8 cellular contexts compared by ENCODE assay signal in genomic region chr1:151762941-151763921, GRCh38. TPM values are rescaled to one million over a fixed set of nuclear protein-coding genes. Genes with fewer than 3 reads are reported as not detected.
A peak's percentile ranks its signal among the peaks of the same experiment; 100 is the strongest.
DNase-seq lines count a peak whose midpoint lies in the region; ATAC-seq, FAIRE-seq and TF ChIP-seq lines count a peak whose summit lies in the region.

MRPL9 (minus strand) TSS chr1:151763496; CDS start chr1:151763479, 17 bp downstream.

- peaks cover 16% of the 10 kb centered on the region for H3K36me3 Mint-ChIP-seq in astrocyte (ENCODE audit: low read depth, unreplicated experiment)

- no peaks in the 10 kb centered on the region for H3K9me3 Mint-ChIP-seq in astrocyte (ENCODE audit: unreplicated experiment)

- H2AFZ ChIP-seq in astrocyte (ENCODE audit: low read depth, low read length): peak within 1 kb of the TSS; percentile 92

- no peak for FAIRE-seq in astrocyte (lab: Jason Lieb, UNC)

- peak within 1 kb of the TSS; percentile 94 for H3K4me3 ChIP-seq in astrocyte (ENCODE audit: insufficient read depth, low read depth, low read length)
- peak within 1 kb of the TSS; percentile 89 to 90 for H3K4me3 ChIP-seq in uterus

- intact Hi-C loops in uterus (cut with DNase I; ENCODE audit: low total_unique reads): no loop called here

- peak in 1 of 2 donors; percentile 29 for TF ChIP-seq POLR2A in uterus (IDR thresholded peaks at IDR 0.05)

- H3K36me3 ChIP-seq in astrocyte (ENCODE audit: insufficient read depth, low read length) (peaks cover 26% of the 10 kb centered on the region), uterus (no peaks in the 10 kb centered on the region)

- peaks cover 22% of the 10 kb centered on the region for H3K79me2 ChIP-seq in astrocyte (ENCODE audit: insufficient read depth, low read length)

- H4K20me1 ChIP-seq in astrocyte (ENCODE audit: insufficient read depth, low read length): no peaks in the 10 kb centered on the region

- peak within 1 kb of the TSS; percentile 54 for H3K27ac Mint-ChIP-seq in astrocyte (ENCODE audit: unreplicated experiment)

- in situ Hi-C loops in GM13977 (cut with MboI; ENCODE audit: low pct_unique_long_range_greater_than_20kb, low sequenced_read_pairs, unreplicated experiment): no loop called here

- H3K9me3 ChIP-seq in astrocyte (ENCODE audit: insufficient read depth, low read depth, low read length): no peaks in the 10 kb centered on the region
- no peaks in the 10 kb centered on the region for H3K9me3 ChIP-seq in uterus

- peak within 1 kb of the TSS; percentile 94 for H3K9ac ChIP-seq in astrocyte (ENCODE audit: low read length)

- no peaks in the 10 kb centered on the region for H3K27me3 Mint-ChIP-seq in astrocyte (ENCODE audit: low read depth, unreplicated experiment)

- peak within 1 kb of the TSS; percentile 87 for H3K4me2 ChIP-seq in astrocyte (ENCODE audit: low read length)

- DNase-seq in GM13977 (ENCODE audit: low spot score): peak; percentile 94
- peak; percentile 68 for DNase-seq in NCI-H2029 (lab: John Stamatoyannopoulos, UW)
- peak; percentile 77 for DNase-seq in T-helper 9 cell
- peak; percentile 59 for DNase-seq in astrocyte (ENCODE audit: low read depth)
- DNase-seq in hepatic stellate cell (ENCODE audit: low spot score): peak; percentile 93
- DNase-seq in putamen (ENCODE audit: low spot score): peak; percentile 82
- DNase-seq in uterus: peak; percentile 60 to 82

- peak; percentile 92 for ATAC-seq in HG02885 (IDR thresholded peaks at IDR 0.05; ENCODE audit: poor library complexity, unreplicated experiment)

- TF ChIP-seq CTCF in GM13977 (IDR thresholded peaks at IDR 0.05; ENCODE audit: extremely low read depth, insufficient read depth, missing control alignments) (no peak), astrocyte (IDR thresholded peaks at IDR 0.05; ENCODE audit: insufficient read depth, low read depth, low read length) (no peak), uterus (IDR thresholded peaks at IDR 0.05) (no peak)

- H3K27ac ChIP-seq in astrocyte (ENCODE audit: low read depth, low read length): peak within 1 kb of the TSS; percentile 80
- peak within 1 kb of the TSS; percentile 89 to 91 for H3K27ac ChIP-seq in uterus

- H3K4me1 Mint-ChIP-seq in astrocyte (ENCODE audit: low read depth, unreplicated experiment): peaks cover 6% of the 10 kb centered on the region

- H3K4me1 ChIP-seq in astrocyte (ENCODE audit: insufficient read depth, low read length) (peaks cover 14% of the 10 kb centered on the region), uterus (no peaks in the 10 kb centered on the region)

- H3K4me3 Mint-ChIP-seq in astrocyte (ENCODE audit: unreplicated experiment): peak within 1 kb of the TSS; percentile 88

- H3K27me3 ChIP-seq in astrocyte (ENCODE audit: insufficient read depth, low read length) (no peaks in the 10 kb centered on the region), uterus (no peaks in the 10 kb centered on the region)

RNA-seq across cellular contexts. Expression of gene MRPL9, which starts in this region (rescaled TPM):
- 58.5 and 70.0 TPM in 2 replicates for total RNA-seq in astrocyte
- 10 to 100 TPM; 54.1 to 88.9 (median 61.8) TPM for total RNA-seq in uterus

Comparison
In these comparisons a context has a peak if more than half of its experiments do, and no peak if none do; other contexts are left out.
1. Peak in every context shown above with its lines: DNase-seq, ATAC-seq, H3K4me3 ChIP-seq and H3K27ac ChIP-seq.